ENCODE assay signal across 25 cellular contexts in genomic region chr20:38650010-38650409, GRCh38. TPM values are rescaled to one million over a fixed set of nuclear protein-coding genes. Genes with fewer than 3 reads are reported as not detected.
"Had no signal": no experiment of that assay in that cellular context is flagged by ENCODE, and none has a peak within 500 bp of the region (broad histone marks: within the 10 kb centered on the region; RNA-seq: fewer than 3 reads in every experiment).

No MANE protein-coding gene starts in this region.

- DNase-seq: activated CD4-positive, alpha-beta T cell treated with anti-CD3 and anti-CD28 coated beads for 1 hour; activated CD4-positive, CD25-positive, alpha-beta regulatory T cell; activated CD8-positive, alpha-beta memory T cell treated with anti-CD3 and anti-CD28 coated beads for 24 hours; activated CD8-positive, alpha-beta memory T cell treated with anti-CD3 and anti-CD28 coated beads, Interleukin-2, amount 10 ng/mL, durations not matched to agents 7 days and 5 days; activated CD8-positive, alpha-beta memory T cell treated with anti-CD3 and anti-CD28 coated beads, Interleukin-2, amount 50 U/mL, for 48 hours; activated effector memory CD4-positive, alpha-beta T cell treated with Interleukin-2 at 50 U/mL for 16 hours; activated naive CD4-positive, alpha-beta T cell treated with anti-CD3 and anti-CD28 coated beads, Interleukin-2, amount 10 ng/mL, durations not matched to agents 7 days and 5 days; activated naive CD8-positive, alpha-beta T cell treated with anti-CD3 and anti-CD28 coated beads, Interleukin-2, amount 50 U/mL, for 24 hours; activated T-cell treated with anti-CD3 and anti-CD28 coated beads, Interleukin-2, amount 50 U/mL, for 48 hours; central memory CD4-positive, alpha-beta T cell; MM.1S; MV-4-11; NCI-H2081 treated with DMSO at 0.1 percent for 48 hours; NCI-H510A treated with DMSO at 0.1 percent for 48 hours; NK-92 treated with Interleukin-12 subunit alpha and Interleukin-12 subunit beta, amount 100 ng/mL, for 24 hours; Right ventricle myocardium superior; T1000 had no signal

- H3K4me3 ChIP-seq: coronary artery, SK-N-MC had no signal

- ATAC-seq: activated CD8-positive, alpha-beta memory T cell treated with anti-CD3 and anti-CD28 coated beads, Interleukin-2, amount 10 ng/mL, durations not matched to agents 7 days and 5 days had no signal

- H3K36me3 ChIP-seq: WERI-Rb-1 had no signal

- H3K27ac ChIP-seq: coronary artery, SK-N-MC, WERI-Rb-1 had no signal

RNA-seq across cellular contexts. Expression of gene ARHGAP40, which starts 48.4 kb away (rescaled TPM):
- total RNA-seq: activated CD4-positive, alpha-beta memory T cell treated with anti-CD3 and anti-CD28 coated beads, Interleukin-2, amount 10 ng/mL, durations not matched to agents 7 days and 5 days; activated CD8-positive, alpha-beta memory T cell treated with anti-CD3 and anti-CD28 coated beads, Interleukin-2, amount 10 ng/mL, durations not matched to agents 7 days and 5 days; cerebellum; LHCN-M2; Right ventricle myocardium superior; T-helper 1 cell treated with Interleukin-12 subunit alpha and Interleukin-12 subunit beta and Interleukin-4 antibody, amounts not matched to agents 30 ng/mL and 1 ng/mL, for 36 hours; T-helper 2 cell treated with Interferon-gamma antibody and Interleukin-4, amounts not matched to agents 100 ng/mL and 5 ng/mL, for 36 hours had no signal
